ENCODE assay signal across 8 cellular contexts in genomic region chr2:180077295-180077906, GRCh38.
DNase-seq lines count a peak whose midpoint lies in the region; ATAC-seq and TF ChIP-seq lines count a peak whose summit lies in the region.

No MANE protein-coding gene starts in this region.

- POLR2A ChIA-PET in Panc1 (lab: Charles Lee), result no interaction called here

- peak; percentile 74; the same call in 1 of the 2 replicates for TF ChIP-seq CTCF in Panc1 (IDR thresholded peaks at IDR 0.05)
- TF ChIP-seq CTCF in gastroesophageal sphincter (IDR thresholded peaks at IDR 0.05), result peak; percentile 28 to 48 (median 36)

- H3K36me3 ChIP-seq in Panc1 (ENCODE audit: control insufficient read depth, insufficient read depth, low read length), result no peaks in the 10 kb centered on the region
- H3K36me3 ChIP-seq in gastroesophageal sphincter, result no peaks in the 10 kb centered on the region

- BruUV-seq in Panc1 (replicated peaks; lab: Mats Ljungman, UMichigan), result no TSS peak

- no peak for TF ChIP-seq POLR2A in gastroesophageal sphincter (IDR thresholded peaks at IDR 0.05)

- intact Hi-C loops in Panc1 (cut with micrococcal nuclease; ENCODE audit: unreplicated experiment), result loop anchor here (5.0 kb wide), 1 partner anchor 235 kb away; no protein-coding TSS in a partner anchor

- H3K4me3 ChIP-seq in Panc1 (ENCODE audit: low read depth in 2 of 2, low read length in 2 of 2) (no peak overlapping the region), gastroesophageal sphincter (no peak overlapping the region)

- H3K27ac ChIP-seq in Panc1 (ENCODE audit: low read length) (no peak overlapping the region), gastroesophageal sphincter (no peak overlapping the region)

- H3K27me3 ChIP-seq in Panc1 (ENCODE audit: control insufficient read depth, insufficient read depth, low read length), result no peaks in the 10 kb centered on the region
- H3K27me3 ChIP-seq in gastroesophageal sphincter, result no peaks in the 10 kb centered on the region

- H3K9me3 ChIP-seq in Panc1 (ENCODE audit: control insufficient read depth, insufficient read depth, low read depth, low read length), result no peaks in the 10 kb centered on the region; the same call in 1 of the 2 replicates
- peaks cover 0 to 10% (median 0%) of the 10 kb centered on the region in 3 donors for H3K9me3 ChIP-seq in gastroesophageal sphincter

- no peaks in the 10 kb centered on the region for H3K4me1 ChIP-seq in Panc1 (ENCODE audit: control insufficient read depth, insufficient read depth, low read length)
- H3K4me1 ChIP-seq in gastroesophageal sphincter, result no peaks in the 10 kb centered on the region

- TF ChIP-seq EP300 in gastroesophageal sphincter (IDR thresholded peaks at IDR 0.05), result no peak

- WGBS in gastroesophageal sphincter (ENCODE audit: low coverage in 1 of 2), 2 donors, result 17% methylated on average over 3 of the region's 3 CpGs

- CTCF ChIA-PET in Panc1 (lab: Charles Lee), result no interaction called here

- ATAC-seq in GM21723 (IDR thresholded peaks at IDR 0.05; ENCODE audit: unreplicated experiment) (peak; percentile 69), Panc1 (peak; percentile 73; the same call in 1 of the 2 replicates), gastroesophageal sphincter (no peak), GM19023 (IDR thresholded peaks at IDR 0.05; ENCODE audit: unreplicated experiment) (no peak), GM18858 (IDR thresholded peaks at IDR 0.05; ENCODE audit: unreplicated experiment) (no peak)

- in situ Hi-C loops in Panc1 (cut with HindIII; ENCODE audit: low pct_unique_long_range_greater_than_20kb, low sequenced_read_pairs), result no loop called here

- DNase-seq in AG20443 (ENCODE audit: low spot score), result peak; percentile 33
- peak; percentile 8 for DNase-seq in Panc1 (ENCODE audit: low read depth, low spot score)
- DNase-seq in activated CD4-positive, alpha-beta T cell treated with anti-CD3 and anti-CD28 coated beads for 48 hours, result no peak
- no peak for DNase-seq in activated gamma-delta T cell treated with Interleukin-2 at 50 U/mL for 16 hours

Comparison
In these comparisons a context has a peak if more than half of its experiments do, and no peak if none do; other contexts are left out.
1. DNase-seq: peak in AG20443 (single experiment) and Panc1 (single experiment); none in activated CD4-positive, alpha-beta T cell treated with anti-CD3 and anti-CD28 coated beads for 48 hours (single experiment) and activated gamma-delta T cell treated with Interleukin-2 at 50 U/mL for 16 hours (single experiment).
2. ATAC-seq: peak in GM21723 (single experiment) and Panc1 (single experiment); none in gastroesophageal sphincter (single experiment), GM19023 (single experiment) and GM18858 (single experiment).